ENCODE assay signal across 12 cellular contexts in genomic region chr9:126151031-126151670, GRCh38.
DNase-seq lines count a peak whose midpoint lies in the region; ATAC-seq and TF ChIP-seq lines count a peak whose summit lies in the region.
"Had no signal": no experiment of that assay in that cellular context is flagged by ENCODE, and none has a peak within 500 bp of the region (broad histone marks: within the 10 kb centered on the region; RNA-seq: fewer than 3 reads in every experiment).

No MANE protein-coding gene starts in this region.

- no peaks in the 10 kb centered on the region for H3K4me1 ChIP-seq in adrenal gland (replicated peaks in 1 of 2)

- TF ChIP-seq CTCF in adrenal gland (IDR thresholded peaks at IDR 0.05) (no peak), osteocyte (IDR thresholded peaks at IDR 0.05) (no peak), Calu3 (IDR thresholded peaks at IDR 0.05; ENCODE audit: unreplicated experiment) (no peak)

- H3K27me3 ChIP-seq in adrenal gland = peaks cover 3% of the 10 kb centered on the region

- H3K9me3 ChIP-seq in adrenal gland (replicated peaks in 1 of 3) = no peaks in the 10 kb centered on the region
- H3K9me3 ChIP-seq: esophagus squamous epithelium had no signal

- 55 to 71% (median 67%) methylated on average over 11 to 14 of the region's 14 CpGs for WGBS in adrenal gland, 4 donors

- ATAC-seq in HG03159 (IDR thresholded peaks at IDR 0.05; ENCODE audit: unreplicated experiment) = no peak

- DNase-seq in Daoy (ENCODE audit: low read depth) (peak; percentile 36), NCI-H2107 (lab: John Stamatoyannopoulos, UW) (peak; percentile 72), adrenal gland (peak in 4 of 7 donors; percentile 9 to 37 (median 20)), osteocyte (ENCODE audit: extremely low spot score, unreplicated experiment) (peak; percentile 51), kidney tubule cell (ENCODE audit: low spot score) (no peak), nucleus accumbens (lab: John Stamatoyannopoulos, UW) (no peak), Calu3 (no peak)
- DNase-seq: activated T-cell treated with anti-CD3 and anti-CD28 coated beads for 4 hours; CD8-positive, alpha-beta memory T cell; esophagus squamous epithelium had no signal

- H3K36me3 Mint-ChIP-seq in osteocyte (ENCODE audit: unreplicated experiment) (no peaks in the 10 kb centered on the region), Calu3 (ENCODE audit: insufficient read depth, unreplicated experiment) (no peaks in the 10 kb centered on the region)
- H3K36me3 Mint-ChIP-seq: CD8-positive, alpha-beta memory T cell had no signal

- H3K36me3 ChIP-seq in adrenal gland (replicated peaks in 1 of 2) = no peaks in the 10 kb centered on the region
- H3K36me3 ChIP-seq: esophagus squamous epithelium had no signal

- no peak overlapping the region for H3K27ac ChIP-seq in adrenal gland
- H3K27ac ChIP-seq: esophagus squamous epithelium had no signal

- H3K4me1 Mint-ChIP-seq in osteocyte (ENCODE audit: unreplicated experiment) (no peaks in the 10 kb centered on the region), Calu3 (ENCODE audit: low read depth, unreplicated experiment) (peaks cover 18% of the 10 kb centered on the region)

- intact Hi-C loops in adrenal gland (cut with DNase I) (no loop called here), Calu3 (cut with micrococcal nuclease; ENCODE audit: unreplicated experiment) (no loop called here)

- no peak for TF ChIP-seq POLR2A in adrenal gland (IDR thresholded peaks at IDR 0.05)

- H3K27ac Mint-ChIP-seq in osteocyte (ENCODE audit: unreplicated experiment) = no peak overlapping the region
- H3K27ac Mint-ChIP-seq in Calu3 (ENCODE audit: unreplicated experiment) = no peak overlapping the region
- H3K27ac Mint-ChIP-seq: T-helper 2 cell treated with Interferon-gamma antibody and Interleukin-4, amounts not matched to agents 5 μg/mL and 100 μg/mL, for 36 hours had no signal

- peaks cover 33% of the 10 kb centered on the region for H3K27me3 Mint-ChIP-seq in osteocyte (ENCODE audit: unreplicated experiment)
- H3K27me3 Mint-ChIP-seq in Calu3 (ENCODE audit: unreplicated experiment) = peaks cover 19% of the 10 kb centered on the region

- H3K9me3 Mint-ChIP-seq in osteocyte (ENCODE audit: unreplicated experiment) (no peaks in the 10 kb centered on the region), Calu3 (ENCODE audit: low read depth, unreplicated experiment) (no peaks in the 10 kb centered on the region)
- H3K9me3 Mint-ChIP-seq: CD8-positive, alpha-beta memory T cell; T-helper 2 cell treated with Interferon-gamma antibody and Interleukin-4, amounts not matched to agents 5 μg/mL and 100 μg/mL, for 36 hours had no signal

- H3K4me3 Mint-ChIP-seq in osteocyte (ENCODE audit: unreplicated experiment) (no peak overlapping the region), Calu3 (ENCODE audit: low read depth, unreplicated experiment) (no peak overlapping the region)
- H3K4me3 Mint-ChIP-seq: CD8-positive, alpha-beta memory T cell; T-helper 2 cell treated with Interferon-gamma antibody and Interleukin-4, amounts not matched to agents 5 μg/mL and 100 μg/mL, for 36 hours had no signal

- BruUV-seq in Calu3 (replicated peaks; lab: Mats Ljungman, UMichigan) = no TSS peak

- CTCF ChIA-PET in Calu3 (lab: Charles Lee) = no interaction called here

- no peak overlapping the region for H3K4me3 ChIP-seq in adrenal gland
- H3K4me3 ChIP-seq: esophagus squamous epithelium had no signal

Comparison
In these comparisons a context has a peak if more than half of its experiments do, and no peak if none do; other contexts are left out.
1. DNase-seq: peak in Daoy (single experiment), NCI-H2107 (single experiment), adrenal gland (4 of 7) and osteocyte (single experiment); none in kidney tubule cell (single experiment), nucleus accumbens (0 of 56) and Calu3 (single experiment).